Comparison of ENCODE assay signal across 3 cellular contexts in genomic region chr16:11447272-11447671, GRCh38.
"Had no signal": no experiment of that assay in that cellular context is flagged by ENCODE, and none has a peak within 500 bp of the region (broad histone marks: within the 10 kb centered on the region; RNA-seq: fewer than 3 reads in every experiment).

No MANE protein-coding gene starts in this region.

- DNase-seq: GDM1, GF-D8 had no signal

- H3K4me3 ChIP-seq: GM12878 had no signal
